1 cellular context compared by ENCODE assay signal in genomic region chr1:230276401-230276800, GRCh38.
TF ChIP-seq lines count a peak whose summit lies in the region.

No MANE protein-coding gene starts in this region.

TF ChIP-seq in SK-N-SH, 30 proteins besides CTCF, POLR2A, EP300 and RAD21:
- TF ChIP-seq NFIC (IDR thresholded peaks at IDR 0.05; ENCODE audit: borderline replicate concordance) (no peak), ELF1 (IDR thresholded peaks at IDR 0.05) (no peak), TCF12 (IDR thresholded peaks at IDR 0.05) (no peak), IRF3 (IDR thresholded peaks at IDR 0.05; ENCODE audit: low read depth, low read length) (no peak), EZH2phosphoT487 (IDR thresholded peaks at IDR 0.05; ENCODE audit: borderline replicate concordance, low read depth) (no peak), SIN3A (IDR thresholded peaks at IDR 0.05; ENCODE audit: borderline replicate concordance, low read depth, low read length) (no peak), POLR2AphosphoS5 (IDR thresholded peaks at IDR 0.05; ENCODE audit: low read depth, low read length) (no peak)
